8 cellular contexts compared by ENCODE assay signal in genomic region chr3:193665370-193665989, GRCh38.
A peak's percentile ranks its signal among the peaks of the same experiment; 100 is the strongest.
DNase-seq lines count a peak whose midpoint lies in the region; ATAC-seq and TF ChIP-seq lines count a peak whose summit lies in the region.

No MANE protein-coding gene starts in this region.

- TF ChIP-seq CTCF in WTC11 (IDR thresholded peaks at IDR 0.05) = peak; percentile 40; the same call in 1 of the 2 replicates

- ATAC-seq in WTC11 (no peak), HG03432 (IDR thresholded peaks at IDR 0.05; ENCODE audit: unreplicated experiment) (no peak), GM18867 (IDR thresholded peaks at IDR 0.05; ENCODE audit: unreplicated experiment) (no peak)

- H3K36me3 Mint-ChIP-seq in WTC11 = peaks cover 51% of the 10 kb centered on the region

- no peaks in the 10 kb centered on the region for H3K27me3 Mint-ChIP-seq in WTC11 (ENCODE audit: low read depth)

- H3K27ac Mint-ChIP-seq in WTC11 = no peak overlapping the region

- peaks cover 22% of the 10 kb centered on the region for H3K4me1 Mint-ChIP-seq in WTC11

- CTCF ChIA-PET in WTC11 (lab: Charles Lee) = interaction anchor here (0.8 to 1.9 kb wide), 7 partner anchors 39 to 651 kb away, joined by 3 to 6 read pairs (median 3); no protein-coding TSS in a partner anchor

- no peaks in the 10 kb centered on the region for H3K9me3 Mint-ChIP-seq in WTC11

- peak; percentile 17 for DNase-seq in DMS53 treated with DMSO at 0.1 percent for 48 hours (lab: John Stamatoyannopoulos, UW; ENCODE audit: unreplicated experiment)
- peak; percentile 35 for DNase-seq in MV-4-11 (lab: John Stamatoyannopoulos, UW)
- no peak for DNase-seq in WTC11 (ENCODE audit: low spot score)
- peak; percentile 38 for DNase-seq in kidney glomerular epithelial cell (lab: John Stamatoyannopoulos, UW)
- no peak for DNase-seq in activated CD8-positive, alpha-beta memory T cell treated with anti-CD3 and anti-CD28 coated beads, Interleukin-2, amount 50 U/mL, for 48 hours
- DNase-seq in stimulated activated CD4-positive, alpha-beta T cell treated with anti-CD3 and anti-CD28 coated beads, Interleukin-1b, Interleukin-23, amount 100 ng/mL, for 48 hours = no peak

- no peak overlapping the region for H3K4me3 Mint-ChIP-seq in WTC11

- POLR2A ChIA-PET in WTC11 (lab: Charles Lee) = no interaction called here

TF ChIP-seq in WTC11, 78 proteins besides CTCF, POLR2A, EP300 and RAD21:
- no peak for TF ChIP-seq SOX15 (CRISPR knock-in tag; IDR thresholded peaks at IDR 0.05)
- TF ChIP-seq ESRRA (CRISPR knock-in tag; IDR thresholded peaks at IDR 0.05; ENCODE audit: borderline replicate concordance) = no peak
- no peak for TF ChIP-seq ZMAT4 (CRISPR knock-in tag; IDR thresholded peaks at IDR 0.05)
- TF ChIP-seq ZNF532 (CRISPR knock-in tag; IDR thresholded peaks at IDR 0.05; ENCODE audit: borderline replicate concordance) = no peak
- no peak for TF ChIP-seq HMGXB4 (CRISPR knock-in tag; IDR thresholded peaks at IDR 0.05)
- no peak for TF ChIP-seq GRHL2 (CRISPR knock-in tag; IDR thresholded peaks at IDR 0.05; ENCODE audit: insufficient replicate concordance, severe bottlenecking)
- no peak for TF ChIP-seq AFF4 (CRISPR knock-in tag; IDR thresholded peaks at IDR 0.05; ENCODE audit: borderline replicate concordance)
- TF ChIP-seq ATF1 (CRISPR knock-in tag; IDR thresholded peaks at IDR 0.05) = no peak
- TF ChIP-seq, protein P1, sequence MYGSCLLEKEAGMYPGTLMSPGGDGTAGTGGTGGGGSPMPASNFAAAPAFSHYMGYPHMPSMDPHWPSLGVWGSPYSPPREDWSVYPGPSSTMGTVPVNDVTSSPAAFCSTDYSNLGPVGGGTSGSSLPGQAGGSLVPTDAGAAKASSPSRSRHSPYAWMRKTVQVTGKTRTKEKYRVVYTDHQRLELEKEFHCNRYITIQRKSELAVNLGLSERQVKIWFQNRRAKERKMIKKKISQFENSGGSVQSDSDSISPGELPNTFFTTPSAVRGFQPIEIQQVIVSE (CRISPR knock-in tag; IDR thresholded peaks at IDR 0.05; ENCODE audit: borderline replicate concordance) = no peak
- no peak for TF ChIP-seq ZNF219 (CRISPR knock-in tag; IDR thresholded peaks at IDR 0.05; ENCODE audit: borderline replicate concordance)

Comparison
In these comparisons a context has a peak if more than half of its experiments do, and no peak if none do; other contexts are left out.
1. DNase-seq: peak in DMS53 treated with DMSO at 0.1 percent for 48 hours (single experiment), MV-4-11 (single experiment) and kidney glomerular epithelial cell (single experiment); none in WTC11 (single experiment), activated CD8-positive, alpha-beta memory T cell treated with anti-CD3 and anti-CD28 coated beads, Interleukin-2, amount 50 U/mL, for 48 hours (single experiment) and stimulated activated CD4-positive, alpha-beta T cell treated with anti-CD3 and anti-CD28 coated beads, Interleukin-1b, Interleukin-23, amount 100 ng/mL, for 48 hours (single experiment).